Comparison of ENCODE assay signal across 8 cellular contexts in genomic region chr20:3209946-3210317, GRCh38. TPM values are rescaled to one million over a fixed set of nuclear protein-coding genes. Genes with fewer than 3 reads are reported as not detected.
DNase-seq lines count a peak whose midpoint lies in the region; ATAC-seq, FAIRE-seq and TF ChIP-seq lines count a peak whose summit lies in the region.

No MANE protein-coding gene starts in this region.

- intact Hi-C loops in Calu3 (cut with micrococcal nuclease; ENCODE audit: unreplicated experiment): no loop called here
- intact Hi-C loops in MCF 10A (cut with micrococcal nuclease): no loop called here
- intact Hi-C loops in HepG2 (cut with micrococcal nuclease; ENCODE audit: unreplicated experiment): loop anchor here (2.0 kb wide), 3 partner anchors 21 to 91 kb away; no protein-coding TSS in a partner anchor

- no peaks in the 10 kb centered on the region for H3K4me1 Mint-ChIP-seq in Calu3 (ENCODE audit: low read depth, unreplicated experiment)
- no peaks in the 10 kb centered on the region for H3K4me1 Mint-ChIP-seq in MCF 10A (ENCODE audit: insufficient read depth, unreplicated experiment)

- TF ChIP-seq EP300 in HepG2 (IDR thresholded peaks at IDR 0.05; ENCODE audit: low read depth in 2 of 2, low read length in 2 of 2): 0 out of 4 replicates have a peak, but pooled peaks of 1 of the 2 experiments have one; percentile 5
- no peak for TF ChIP-seq EP300 in HepG2 (CRISPR knock-in tag; IDR thresholded peaks at IDR 0.05; ENCODE audit: borderline replicate concordance)

- BruUV-seq in Calu3 (replicated peaks; lab: Mats Ljungman, UMichigan) (no TSS peak), MCF 10A (replicated peaks; lab: Mats Ljungman, UMichigan) (no TSS peak), HepG2 (replicated peaks; lab: Mats Ljungman, UMichigan) (no TSS peak)

- FAIRE-seq in HepG2 (lab: Jason Lieb, UNC): no peak

- TF ChIP-seq RAD21 in HepG2 (CRISPR knock-in tag; IDR thresholded peaks at IDR 0.05): no peak

- no peaks in the 10 kb centered on the region for H3K9me2 ChIP-seq in Karpas-422 (replicated peaks; ENCODE audit: insufficient read depth, low read length)

- peak overlapping the region; percentile 26; the same call in 1 of the 2 replicates for H2AFZ ChIP-seq in Karpas-422 (ENCODE audit: low read length)
- H2AFZ ChIP-seq in HepG2 (ENCODE audit: low read length): no peak overlapping the region

- TF ChIP-seq CTCF in Calu3 (IDR thresholded peaks at IDR 0.05; ENCODE audit: unreplicated experiment) (no peak), MCF 10A (IDR thresholded peaks at IDR 0.05; ENCODE audit: unreplicated experiment) (no peak), HepG2 (CRISPR knock-in tag; IDR thresholded peaks at IDR 0.05) (no peak), thoracic aorta (IDR thresholded peaks at IDR 0.05) (no peak), GM13976 (IDR thresholded peaks at IDR 0.05; ENCODE audit: borderline replicate concordance, control extremely low read depth, extremely low read depth, insufficient read depth, missing control alignments) (no peak)

- H3K79me2 ChIP-seq in Karpas-422 (ENCODE audit: low read length): peaks cover 56% of the 10 kb centered on the region
- H3K79me2 ChIP-seq in HepG2 (ENCODE audit: insufficient read depth, low read length): peaks cover 44% of the 10 kb centered on the region

- H3K27me3 Mint-ChIP-seq in Calu3 (ENCODE audit: unreplicated experiment): no peaks in the 10 kb centered on the region
- H3K27me3 Mint-ChIP-seq in MCF 10A (ENCODE audit: insufficient read depth, unreplicated experiment): no peaks in the 10 kb centered on the region

- H3K9me3 Mint-ChIP-seq in Calu3 (ENCODE audit: low read depth, unreplicated experiment) (no peaks in the 10 kb centered on the region), MCF 10A (ENCODE audit: unreplicated experiment) (no peaks in the 10 kb centered on the region)

- CTCF ChIA-PET in Calu3 (lab: Charles Lee) (no interaction called here), MCF 10A (lab: Yijun Ruan, JAX) (interaction anchor here (0.6 to 4.4 kb wide), 5 partner anchors 9 to 271 kb away, joined by 3 to 37 read pairs (median 3); partner anchors contain the start of genes FASTKD5 and UBOX5), HepG2 (lab: Yijun Ruan, JAX; ENCODE audit: low intra/inter-chr PET ratio, low total read pairs) (no interaction called here)

- peak overlapping the region; percentile 91 for H3K4me2 ChIP-seq in Karpas-422 (ENCODE audit: low read depth, low read length, poor library complexity, severe bottlenecking)
- peak overlapping the region; percentile 99 for H3K4me2 ChIP-seq in HepG2 (ENCODE audit: low read depth, low read length)

- H3K9me3 ChIP-seq in Karpas-422 (ENCODE audit: low read length): no peaks in the 10 kb centered on the region
- H3K9me3 ChIP-seq in HepG2 (ENCODE audit: low read length): no peaks in the 10 kb centered on the region
- no peaks in the 10 kb centered on the region for H3K9me3 ChIP-seq in thoracic aorta

- H3K9ac ChIP-seq in Karpas-422 (ENCODE audit: low read length) (peak overlapping the region; percentile 84), HepG2 (ENCODE audit: insufficient read depth, low read depth, low read length) (peak overlapping the region; percentile 94)

- in situ Hi-C loops in HepG2 (cut with HindIII; ENCODE audit: extremely low pct_ligation_motif_present, low pct_unique_long_range_greater_than_20kb) (no loop called here), GM13976 (cut with MboI; ENCODE audit: low sequenced_read_pairs, unreplicated experiment) (no loop called here)

- WGBS in HepG2 (ENCODE audit: low lambda C conversion rate): 0% methylated on average over 10 of the region's 10 CpGs

- peak overlapping the region; percentile 57; the same call in 1 of the 2 replicates for H3K27ac ChIP-seq in Karpas-422 (ENCODE audit: low read length)
- peak overlapping the region; percentile 75 for H3K27ac ChIP-seq in HepG2 (ENCODE audit: extremely low read length, insufficient read depth, low read length)
- peak overlapping the region in 1 of 2 donors; percentile 78 for H3K27ac ChIP-seq in thoracic aorta

- H3K27ac Mint-ChIP-seq in Calu3 (ENCODE audit: unreplicated experiment) (peak overlapping the region; percentile 96), MCF 10A (ENCODE audit: low read depth, unreplicated experiment) (peak overlapping the region; percentile 99)

- H3K4me3 Mint-ChIP-seq in Calu3 (ENCODE audit: low read depth, unreplicated experiment) (peak overlapping the region; percentile 97), MCF 10A (ENCODE audit: unreplicated experiment) (peak overlapping the region; percentile 100)

- H3K27me3 ChIP-seq in Karpas-422 (ENCODE audit: low read length) (no peaks in the 10 kb centered on the region), HepG2 (ENCODE audit: control insufficient read depth in 1 of 2, insufficient read depth in 2 of 2, low read length in 2 of 2) (peaks cover 0 to 6% of the 10 kb centered on the region in 2 experiments; a peak in 1 of 5 replicates), thoracic aorta (replicated peaks; ENCODE audit: insufficient read depth) (no peaks in the 10 kb centered on the region)

- H3K36me3 ChIP-seq in Karpas-422 (ENCODE audit: insufficient read depth, low read length) (peaks cover 12% of the 10 kb centered on the region), HepG2 (replicated peaks in 1 of 2; ENCODE audit: control insufficient read depth in 1 of 2, insufficient read depth in 2 of 2, low read length in 2 of 2) (peaks cover 12 to 16% of the 10 kb centered on the region in 2 experiments), thoracic aorta (no peaks in the 10 kb centered on the region)

- peak overlapping the region; percentile 82 for H3K4me3 ChIP-seq in Karpas-422 (ENCODE audit: low read length)
- peak overlapping the region; percentile 89 to 99 (median 90) for H3K4me3 ChIP-seq in HepG2 (replicated peaks in 1 of 3; ENCODE audit: insufficient read depth in 1 of 3, low read depth in 2 of 3, low read length in 3 of 3)
- H3K4me3 ChIP-seq in thoracic aorta: peak overlapping the region; percentile 95

- H3K36me3 Mint-ChIP-seq in Calu3 (ENCODE audit: insufficient read depth, unreplicated experiment): peaks cover 30% of the 10 kb centered on the region
- H3K36me3 Mint-ChIP-seq in MCF 10A (ENCODE audit: insufficient read depth, unreplicated experiment): peaks cover 17% of the 10 kb centered on the region

- DNase-seq in Calu3 (no peak), Karpas-422 (no peak), MCF 10A (ENCODE audit: unreplicated experiment) (peak; percentile 18), HepG2 (ENCODE audit: low spot score) (no peak), thoracic aorta (ENCODE audit: low spot score) (no peak), GM13976 (ENCODE audit: low spot score) (no peak)

- ATAC-seq in HepG2 (peak; percentile 39), thoracic aorta (ENCODE audit: insufficient number of reproducible peaks, low FRiP score, low read depth) (no peak), GM19397 (IDR thresholded peaks at IDR 0.05; ENCODE audit: unreplicated experiment) (no peak), GM21737 (IDR thresholded peaks at IDR 0.05; ENCODE audit: unreplicated experiment) (no peak)

- peaks cover 18% of the 10 kb centered on the region for H3K4me1 ChIP-seq in Karpas-422 (ENCODE audit: low read length)
- H3K4me1 ChIP-seq in HepG2 (ENCODE audit: insufficient read depth, low read length): peaks cover 38% of the 10 kb centered on the region
- peaks cover 8 to 17% of the 10 kb centered on the region in 2 donors for H3K4me1 ChIP-seq in thoracic aorta (ENCODE audit: control insufficient read depth in 1 of 2, low read depth in 2 of 2)

- no peak for TF ChIP-seq POLR2A in HepG2 (IDR thresholded peaks at IDR 0.05; ENCODE audit: insufficient read depth in 1 of 2, low read depth in 2 of 2, low read length in 2 of 2)

- POLR2A ChIA-PET in MCF 10A (lab: Yijun Ruan, JAX): interaction anchor here (0.9 to 4.8 kb wide), 21 partner anchors 9 to 334 kb away, joined by 3 to 37 read pairs (median 5); partner anchors contain the start of genes FASTKD5, SLC4A11 and UBOX5
- POLR2A ChIA-PET in HepG2 (lab: Yijun Ruan, JAX): interaction anchor here (0.6 to 9.7 kb wide), 15 partner anchors 10 to 683 kb away, joined by 3 to 149 read pairs (median 5); partner anchors contain the start of genes MRPS26 and SLC4A11

- H4K20me1 ChIP-seq in Karpas-422 (ENCODE audit: insufficient read depth, low read depth, low read length) (no peaks in the 10 kb centered on the region), HepG2 (ENCODE audit: insufficient read depth, low read length) (no peaks in the 10 kb centered on the region)

RNA-seq across cellular contexts. Expression of gene ITPA, which starts 0.6 kb away (rescaled TPM):
- total RNA-seq in Calu3 (2022) (42.5 and 53.4 TPM in 2 replicates), MCF 10A (2022) (69.4 and 97.1 TPM in 2 replicates), HepG2 (2016; rRNA removed; fragmentation: Illumina TruSeq; extraction: Trizol) (101 and 103 TPM in 2 replicates), thoracic aorta (10 to 100 TPM; 35.1 to 35.7 TPM)
- 76.9 and 94.4 TPM in 2 replicates for total RNA-seq in Karpas-422 (2014; rRNA removed; shearing (Covaris generic); ENCODE audit: low replicate concordance)
- 30.5 and 31.5 TPM in 2 replicates for total RNA-seq in HepG2 (2016; cell fraction: cytosol; rRNA removed; fragmentation: Illumina TruSeq; extraction: Trizol; ENCODE audit: low read depth)
- total RNA-seq in HepG2 (2016; cell fraction: insoluble cytoplasmic fraction; rRNA removed; fragmentation: Illumina TruSeq; extraction: Trizol): 108 TPM in 2 replicates
- total RNA-seq in HepG2 (2016; cell fraction: membrane; rRNA removed; fragmentation: Illumina TruSeq; extraction: Trizol): 45.6 and 53.1 TPM in 2 replicates
- total RNA-seq in HepG2 (2016; cell fraction: nucleus; rRNA removed; fragmentation: Illumina TruSeq; extraction: Trizol): 51.5 and 65.6 TPM in 2 replicates
- 60.1 and 73.4 TPM in 2 replicates for polyA plus RNA-seq in HepG2 (2011; rRNA removed)
- 53.2 and 73.4 TPM in 2 replicates for polyA plus RNA-seq in HepG2 (2011; cell fraction: cytosol; rRNA removed)
- polyA plus RNA-seq in HepG2 (2011; cell fraction: nucleus; rRNA removed): 110 and 129 TPM in 2 replicates
- polyA plus RNA-seq in HepG2 (2012): 55.6 and 63.4 TPM in 2 replicates
- 27.3 and 27.6 TPM in 2 replicates for polyA plus RNA-seq in HepG2 (2016; cell fraction: cytosol; fragmentation: Illumina TruSeq; extraction: Trizol; ENCODE audit: low read depth)
- 106 and 109 TPM in 2 replicates for polyA plus RNA-seq in HepG2 (2016; cell fraction: insoluble cytoplasmic fraction; fragmentation: Illumina TruSeq; extraction: Trizol; ENCODE audit: low read depth)
- polyA plus RNA-seq in HepG2 (2016; cell fraction: membrane; fragmentation: Illumina TruSeq; extraction: Trizol; ENCODE audit: low read depth): 28.9 and 33.4 TPM in 2 replicates
- polyA plus RNA-seq in HepG2 (2016; cell fraction: nucleus; fragmentation: Illumina TruSeq; extraction: Trizol; ENCODE audit: insufficient read depth, low read depth): 144 and 151 TPM in 2 replicates
- polyA minus RNA-seq in HepG2 (2011; rRNA and poly(A)+ RNA removed; ENCODE audit: low replicate concordance): 24.1 and 25.5 TPM in 2 replicates
- polyA minus RNA-seq in HepG2 (2011; cell fraction: cytosol; rRNA and poly(A)+ RNA removed): 15.4 and 25.9 TPM in 2 replicates
- 23.0 and 28.2 TPM in 2 replicates for polyA minus RNA-seq in HepG2 (2011; cell fraction: nucleus; rRNA and poly(A)+ RNA removed)

RNA-seq across cellular contexts. Expression of gene DDRGK1, which starts 5.5 kb away (rescaled TPM):
- total RNA-seq in Calu3 (2022) (30.9 and 36.3 TPM in 2 replicates), MCF 10A (2022) (116 and 136 TPM in 2 replicates), HepG2 (2016; rRNA removed; fragmentation: Illumina TruSeq; extraction: Trizol) (75.4 and 149 TPM in 2 replicates), thoracic aorta (10 to 100 TPM; 60.9 to 90.9 TPM)
- 22.0 and 48.5 TPM in 2 replicates for total RNA-seq in Karpas-422 (2014; rRNA removed; shearing (Covaris generic); ENCODE audit: low replicate concordance)
- total RNA-seq in HepG2 (2016; cell fraction: cytosol; rRNA removed; fragmentation: Illumina TruSeq; extraction: Trizol; ENCODE audit: low read depth): 59.4 and 65.6 TPM in 2 replicates
- total RNA-seq in HepG2 (2016; cell fraction: insoluble cytoplasmic fraction; rRNA removed; fragmentation: Illumina TruSeq; extraction: Trizol): 69.3 and 161 TPM in 2 replicates
- total RNA-seq in HepG2 (2016; cell fraction: membrane; rRNA removed; fragmentation: Illumina TruSeq; extraction: Trizol): 57.6 and 58.7 TPM in 2 replicates
- 105 and 136 TPM in 2 replicates for total RNA-seq in HepG2 (2016; cell fraction: nucleus; rRNA removed; fragmentation: Illumina TruSeq; extraction: Trizol)
- 96.7 and 116 TPM in 2 replicates for polyA plus RNA-seq in HepG2 (2011; rRNA removed)
- 133 and 142 TPM in 2 replicates for polyA plus RNA-seq in HepG2 (2011; cell fraction: cytosol; rRNA removed)
- polyA plus RNA-seq in HepG2 (2011; cell fraction: nucleus; rRNA removed): 122 and 134 TPM in 2 replicates
- 104 and 147 TPM in 2 replicates for polyA plus RNA-seq in HepG2 (2012)
- polyA plus RNA-seq in HepG2 (2016; cell fraction: cytosol; fragmentation: Illumina TruSeq; extraction: Trizol; ENCODE audit: low read depth): 51.1 and 51.9 TPM in 2 replicates
- polyA plus RNA-seq in HepG2 (2016; cell fraction: insoluble cytoplasmic fraction; fragmentation: Illumina TruSeq; extraction: Trizol; ENCODE audit: low read depth): 80.6 and 85.9 TPM in 2 replicates
- 52.8 and 53.4 TPM in 2 replicates for polyA plus RNA-seq in HepG2 (2016; cell fraction: membrane; fragmentation: Illumina TruSeq; extraction: Trizol; ENCODE audit: low read depth)
- 240 and 250 TPM in 2 replicates for polyA plus RNA-seq in HepG2 (2016; cell fraction: nucleus; fragmentation: Illumina TruSeq; extraction: Trizol; ENCODE audit: insufficient read depth, low read depth)
- 19.0 and 51.1 TPM in 2 replicates for polyA minus RNA-seq in HepG2 (2011; rRNA and poly(A)+ RNA removed; ENCODE audit: low replicate concordance)
- 40.1 and 44.2 TPM in 2 replicates for polyA minus RNA-seq in HepG2 (2011; cell fraction: cytosol; rRNA and poly(A)+ RNA removed)
- 48.9 and 52.6 TPM in 2 replicates for polyA minus RNA-seq in HepG2 (2011; cell fraction: nucleus; rRNA and poly(A)+ RNA removed)

RNA-seq across cellular contexts. Expression of gene SLC4A11, which starts 29.1 kb away (rescaled TPM):
- total RNA-seq in Calu3 (2022): 9.4 and 11.0 TPM in 2 replicates
- 0.36 and 0.60 TPM in 2 replicates for total RNA-seq in Karpas-422 (2014; rRNA removed; shearing (Covaris generic); ENCODE audit: low replicate concordance)
- total RNA-seq in MCF 10A (2022): 4.1 and 5.7 TPM in 2 replicates
- total RNA-seq in HepG2 (2016; rRNA removed; fragmentation: Illumina TruSeq; extraction: Trizol): 1.1 and 3.9 TPM in 2 replicates
- total RNA-seq in HepG2 (2016; cell fraction: cytosol; rRNA removed; fragmentation: Illumina TruSeq; extraction: Trizol; ENCODE audit: low read depth): 0.30 and 1.1 TPM in 2 replicates
- total RNA-seq in HepG2 (2016; cell fraction: insoluble cytoplasmic fraction; rRNA removed; fragmentation: Illumina TruSeq; extraction: Trizol): 0.82 and 4.9 TPM in 2 replicates
- 1.4 and 1.8 TPM in 2 replicates for total RNA-seq in HepG2 (2016; cell fraction: membrane; rRNA removed; fragmentation: Illumina TruSeq; extraction: Trizol)
- 5.0 and 8.1 TPM in 2 replicates for total RNA-seq in HepG2 (2016; cell fraction: nucleus; rRNA removed; fragmentation: Illumina TruSeq; extraction: Trizol)
- 24.7 and 27.0 TPM in 2 replicates for polyA plus RNA-seq in HepG2 (2011; rRNA removed)
- polyA plus RNA-seq in HepG2 (2011; cell fraction: cytosol; rRNA removed): 6.2 and 8.6 TPM in 2 replicates
- polyA plus RNA-seq in HepG2 (2011; cell fraction: nucleus; rRNA removed): 212 and 304 TPM in 2 replicates
- polyA plus RNA-seq in HepG2 (2012): 9.7 and 13.8 TPM in 2 replicates
- 0.50 and 0.84 TPM in 2 replicates for polyA plus RNA-seq in HepG2 (2016; cell fraction: cytosol; fragmentation: Illumina TruSeq; extraction: Trizol; ENCODE audit: low read depth)
- 1.1 and 1.8 TPM in 2 replicates for polyA plus RNA-seq in HepG2 (2016; cell fraction: insoluble cytoplasmic fraction; fragmentation: Illumina TruSeq; extraction: Trizol; ENCODE audit: low read depth)
- 0.65 and 0.70 TPM in 2 replicates for polyA plus RNA-seq in HepG2 (2016; cell fraction: membrane; fragmentation: Illumina TruSeq; extraction: Trizol; ENCODE audit: low read depth)
- 16.5 and 18.2 TPM in 2 replicates for polyA plus RNA-seq in HepG2 (2016; cell fraction: nucleus; fragmentation: Illumina TruSeq; extraction: Trizol; ENCODE audit: insufficient read depth, low read depth)
- polyA minus RNA-seq in HepG2 (2011; rRNA and poly(A)+ RNA removed; ENCODE audit: low replicate concordance): 1.9 and 33.5 TPM in 2 replicates
- polyA minus RNA-seq in HepG2 (2011; cell fraction: cytosol; rRNA and poly(A)+ RNA removed): 10.2 and 17.1 TPM in 2 replicates
- 44.0 and 47.5 TPM in 2 replicates for polyA minus RNA-seq in HepG2 (2011; cell fraction: nucleus; rRNA and poly(A)+ RNA removed)
- under 1 TPM in 1 of 2 donors, not detected in 1; 0.27 TPM for total RNA-seq in thoracic aorta

RNA-seq across cellular contexts. Expression of gene LZTS3, which starts 36.6 kb away (rescaled TPM):
- total RNA-seq in Calu3 (2022) (10.4 and 11.4 TPM in 2 replicates), MCF 10A (2022) (5.3 and 8.5 TPM in 2 replicates), HepG2 (2016; rRNA removed; fragmentation: Illumina TruSeq; extraction: Trizol) (7.4 and 10.1 TPM in 2 replicates), thoracic aorta (10 to 100 TPM in 1 of 2 donors, 1 to 10 TPM in 1; 9.5 to 18.1 TPM)
- total RNA-seq in Karpas-422 (2014; rRNA removed; shearing (Covaris generic); ENCODE audit: low replicate concordance): 3.1 and 9.1 TPM in 2 replicates
- total RNA-seq in HepG2 (2016; cell fraction: cytosol; rRNA removed; fragmentation: Illumina TruSeq; extraction: Trizol; ENCODE audit: low read depth): 1.6 and 1.9 TPM in 2 replicates
- total RNA-seq in HepG2 (2016; cell fraction: insoluble cytoplasmic fraction; rRNA removed; fragmentation: Illumina TruSeq; extraction: Trizol): 7.6 and 10.2 TPM in 2 replicates
- total RNA-seq in HepG2 (2016; cell fraction: membrane; rRNA removed; fragmentation: Illumina TruSeq; extraction: Trizol): 5.4 and 6.1 TPM in 2 replicates
- total RNA-seq in HepG2 (2016; cell fraction: nucleus; rRNA removed; fragmentation: Illumina TruSeq; extraction: Trizol): 7.0 and 8.3 TPM in 2 replicates
- polyA plus RNA-seq in HepG2 (2011; rRNA removed): 31.3 and 49.2 TPM in 2 replicates
- polyA plus RNA-seq in HepG2 (2011; cell fraction: cytosol; rRNA removed): 33.5 and 37.7 TPM in 2 replicates
- 96.7 and 99.2 TPM in 2 replicates for polyA plus RNA-seq in HepG2 (2011; cell fraction: nucleus; rRNA removed)
- polyA plus RNA-seq in HepG2 (2012): 15.6 and 27.0 TPM in 2 replicates
- polyA plus RNA-seq in HepG2 (2016; cell fraction: cytosol; fragmentation: Illumina TruSeq; extraction: Trizol; ENCODE audit: low read depth): 1.5 TPM in 2 replicates
- 10.0 and 11.9 TPM in 2 replicates for polyA plus RNA-seq in HepG2 (2016; cell fraction: insoluble cytoplasmic fraction; fragmentation: Illumina TruSeq; extraction: Trizol; ENCODE audit: low read depth)
- polyA plus RNA-seq in HepG2 (2016; cell fraction: membrane; fragmentation: Illumina TruSeq; extraction: Trizol; ENCODE audit: low read depth): 5.0 and 5.4 TPM in 2 replicates
- polyA plus RNA-seq in HepG2 (2016; cell fraction: nucleus; fragmentation: Illumina TruSeq; extraction: Trizol; ENCODE audit: insufficient read depth, low read depth): 19.6 and 21.4 TPM in 2 replicates
- polyA minus RNA-seq in HepG2 (2011; rRNA and poly(A)+ RNA removed; ENCODE audit: low replicate concordance): 1.3 and 64.0 TPM in 2 replicates
- polyA minus RNA-seq in HepG2 (2011; cell fraction: cytosol; rRNA and poly(A)+ RNA removed): 19.8 and 26.7 TPM in 2 replicates
- 14.9 and 19.3 TPM in 2 replicates for polyA minus RNA-seq in HepG2 (2011; cell fraction: nucleus; rRNA and poly(A)+ RNA removed)

RNA-seq across cellular contexts. Expression of gene FASTKD5, which starts 50.3 kb away (rescaled TPM):
- total RNA-seq in Calu3 (2022) (13.3 and 13.9 TPM in 2 replicates), MCF 10A (2022) (15.0 and 18.2 TPM in 2 replicates), HepG2 (2016; rRNA removed; fragmentation: Illumina TruSeq; extraction: Trizol) (46.8 and 63.4 TPM in 2 replicates), thoracic aorta (10 to 100 TPM; 13.1 to 25.7 TPM)
- total RNA-seq in Karpas-422 (2014; rRNA removed; shearing (Covaris generic); ENCODE audit: low replicate concordance): 13.1 and 17.5 TPM in 2 replicates
- total RNA-seq in HepG2 (2016; cell fraction: cytosol; rRNA removed; fragmentation: Illumina TruSeq; extraction: Trizol; ENCODE audit: low read depth): 4.3 and 4.6 TPM in 2 replicates
- 45.4 and 62.9 TPM in 2 replicates for total RNA-seq in HepG2 (2016; cell fraction: insoluble cytoplasmic fraction; rRNA removed; fragmentation: Illumina TruSeq; extraction: Trizol)
- total RNA-seq in HepG2 (2016; cell fraction: membrane; rRNA removed; fragmentation: Illumina TruSeq; extraction: Trizol): 15.5 and 16.7 TPM in 2 replicates
- 27.9 and 28.4 TPM in 2 replicates for total RNA-seq in HepG2 (2016; cell fraction: nucleus; rRNA removed; fragmentation: Illumina TruSeq; extraction: Trizol)
- 34.4 and 36.6 TPM in 2 replicates for polyA plus RNA-seq in HepG2 (2011; rRNA removed)
- 23.0 and 32.0 TPM in 2 replicates for polyA plus RNA-seq in HepG2 (2011; cell fraction: cytosol; rRNA removed)
- polyA plus RNA-seq in HepG2 (2011; cell fraction: nucleus; rRNA removed): 12.1 and 17.5 TPM in 2 replicates
- polyA plus RNA-seq in HepG2 (2012): 23.7 and 26.2 TPM in 2 replicates
- polyA plus RNA-seq in HepG2 (2016; cell fraction: cytosol; fragmentation: Illumina TruSeq; extraction: Trizol; ENCODE audit: low read depth): 2.5 TPM in 2 replicates
- polyA plus RNA-seq in HepG2 (2016; cell fraction: insoluble cytoplasmic fraction; fragmentation: Illumina TruSeq; extraction: Trizol; ENCODE audit: low read depth): 55.4 and 56.5 TPM in 2 replicates
- polyA plus RNA-seq in HepG2 (2016; cell fraction: membrane; fragmentation: Illumina TruSeq; extraction: Trizol; ENCODE audit: low read depth): 6.5 and 7.2 TPM in 2 replicates
- polyA plus RNA-seq in HepG2 (2016; cell fraction: nucleus; fragmentation: Illumina TruSeq; extraction: Trizol; ENCODE audit: insufficient read depth, low read depth): 33.3 and 36.2 TPM in 2 replicates
- 24.9 and 38.7 TPM in 2 replicates for polyA minus RNA-seq in HepG2 (2011; rRNA and poly(A)+ RNA removed; ENCODE audit: low replicate concordance)
- polyA minus RNA-seq in HepG2 (2011; cell fraction: cytosol; rRNA and poly(A)+ RNA removed): 27.8 and 30.8 TPM in 2 replicates
- 26.4 and 34.6 TPM in 2 replicates for polyA minus RNA-seq in HepG2 (2011; cell fraction: nucleus; rRNA and poly(A)+ RNA removed)
